Comparison of ENCODE assay signal across 12 cellular contexts in the genomic region with DNA sequence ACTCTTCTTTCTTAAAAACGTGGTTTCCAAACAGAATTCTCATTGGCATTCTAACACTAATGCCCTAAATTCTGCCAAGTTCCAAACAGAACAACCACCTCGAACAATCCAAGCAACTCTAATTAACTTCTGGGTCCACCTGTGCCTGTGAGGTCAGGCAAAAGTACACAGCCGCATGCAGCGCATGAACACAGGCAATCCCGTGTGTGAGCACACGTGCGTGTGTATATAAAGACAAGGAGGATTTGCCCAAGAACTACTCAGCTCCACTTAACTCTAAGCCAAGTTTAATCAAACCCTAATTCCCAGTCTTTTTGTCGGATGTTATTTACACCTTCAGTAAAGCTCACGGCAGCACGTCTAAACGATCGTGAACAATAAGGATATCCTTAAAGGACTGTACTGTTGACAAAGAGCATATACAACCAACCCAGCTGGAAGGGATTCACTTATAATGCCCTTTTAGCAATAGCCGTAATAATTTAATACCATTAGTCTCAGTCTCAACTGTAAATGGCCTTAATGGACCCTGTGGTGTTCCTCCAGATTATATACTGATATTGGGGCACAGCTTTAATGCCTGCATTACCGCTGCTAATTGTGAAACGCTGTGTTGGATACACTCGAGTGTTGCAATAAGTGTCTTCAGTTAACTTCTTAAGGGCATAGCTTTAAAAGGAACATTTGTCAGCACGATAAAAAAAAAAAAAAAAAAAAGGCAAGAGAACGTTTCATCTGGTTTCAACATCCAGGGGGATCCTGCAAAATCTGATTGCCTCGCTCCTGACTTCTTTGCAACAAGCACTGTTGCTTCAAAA.
A peak's percentile ranks its signal among the peaks of the same experiment; 100 is the strongest.
DNase-seq lines count a peak whose midpoint lies in the region; ATAC-seq, FAIRE-seq and TF ChIP-seq lines count a peak whose summit lies in the region.
"Had no signal": no experiment of that assay in that cellular context is flagged by ENCODE, and none has a peak within 500 bp of the region (broad histone marks: within the 10 kb centered on the region; RNA-seq: fewer than 3 reads in every experiment).

No MANE protein-coding gene starts in this region.

- 39% methylated on average over 19 of the region's 19 CpGs for WGBS in lung, 2 donors

- H3K27me3 ChIP-seq in breast epithelium (no peaks in the 10 kb centered on the region), lung (ENCODE audit: control insufficient read depth, insufficient read depth) (no peaks in the 10 kb centered on the region)
- H3K27me3 ChIP-seq: neutrophil had no signal

- TF ChIP-seq CTCF in breast epithelium (IDR thresholded peaks at IDR 0.05) (no peak), lung (IDR thresholded peaks at IDR 0.05; ENCODE audit: control extremely low read depth, extremely low read depth) (no peak)

- peak; percentile 16 for DNase-seq in NCI-H748 (lab: John Stamatoyannopoulos, UW; ENCODE audit: unreplicated experiment)
- no peak for DNase-seq in NCI-H748 treated with DMSO at 0.1 percent for 48 hours (lab: John Stamatoyannopoulos, UW)
- DNase-seq in breast epithelium (ENCODE audit: low spot score in 2 of 2), result no peak
- DNase-seq in lung (ENCODE audit: low spot score), result no peak
- no peak for DNase-seq in urothelium cell line (ENCODE audit: low spot score)
- DNase-seq in activated CD8-positive, alpha-beta memory T cell treated with anti-CD3 and anti-CD28 coated beads, Interleukin-2, amount 50 U/mL, for 4 hours, result no peak
- no peak for DNase-seq in NCI-H146 treated with DMSO at 0.1 percent for 48 hours (lab: John Stamatoyannopoulos, UW; ENCODE audit: unreplicated experiment)
- DNase-seq: activated CD4-positive, alpha-beta T cell treated with anti-CD3 and anti-CD28 coated beads, Interleukin-2, amount 50 U/mL, for 48 hours; NCI-H1092 treated with DMSO at 0.1 percent for 48 hours; RPMI8226 had no signal

- intact Hi-C loops in breast epithelium (cut with DNase I; ENCODE audit: low total_unique reads), result no loop called here

- no peak for TF ChIP-seq POLR2A in breast epithelium (IDR thresholded peaks at IDR 0.05)

- peak; percentile 27 for FAIRE-seq in urothelium cell line (lab: Jason Lieb, UNC)

- H3K4me1 ChIP-seq in breast epithelium, result peaks cover 0 to 5% of the 10 kb centered on the region in 2 donors
- peaks cover 2 to 12% of the 10 kb centered on the region in 2 donors for H3K4me1 ChIP-seq in lung (ENCODE audit: control insufficient read depth in 2 of 2, insufficient read depth in 2 of 2, low read length in 2 of 2)

- H3K9me3 ChIP-seq in breast epithelium (no peaks in the 10 kb centered on the region), lung (ENCODE audit: control insufficient read depth in 2 of 2, insufficient read depth in 1 of 2, low read length in 1 of 2) (peaks cover 0 to 2% of the 10 kb centered on the region in 2 donors)
- H3K9me3 ChIP-seq: neutrophil had no signal

- H3K4me3 ChIP-seq in breast epithelium (peak overlapping the region in 2 of 3 donors; percentile 11 to 47), lung (no peak overlapping the region)

- peak overlapping the region; percentile 50 to 83 for H3K27ac ChIP-seq in breast epithelium
- H3K27ac ChIP-seq in lung (ENCODE audit: low read depth in 1 of 2, low read length in 1 of 2), result peak overlapping the region; percentile 26 to 73
- H3K27ac ChIP-seq: neutrophil had no signal

- ATAC-seq in lung (ENCODE audit: insufficient read depth, low FRiP score), result no peak
- no peak for ATAC-seq in HG03342 (IDR thresholded peaks at IDR 0.05; ENCODE audit: unreplicated experiment)

- H3K36me3 ChIP-seq in breast epithelium (no peaks in the 10 kb centered on the region), lung (ENCODE audit: control insufficient read depth in 2 of 2, insufficient read depth in 2 of 2, low read length in 2 of 2) (no peaks in the 10 kb centered on the region)
- H3K36me3 ChIP-seq: neutrophil had no signal
